15 cellular contexts compared by ENCODE assay signal in genomic region chr13:47396915-47397314, GRCh38.
A peak's percentile ranks its signal among the peaks of the same experiment; 100 is the strongest.
DNase-seq lines count a peak whose midpoint lies in the region; ATAC-seq, FAIRE-seq and TF ChIP-seq lines count a peak whose summit lies in the region.
"Had no signal": no experiment of that assay in that cellular context is flagged by ENCODE, and none has a peak within 500 bp of the region (broad histone marks: within the 10 kb centered on the region; RNA-seq: fewer than 3 reads in every experiment).

No MANE protein-coding gene starts in this region.

- H4K5ac ChIP-seq in H1 (ENCODE audit: insufficient read length, low read depth, low read length), result no peak overlapping the region

- 0 out of 4 replicates have a peak overlapping the region, but pooled peaks of 1 of the 2 experiments have one; percentile 6 for H3K4me2 ChIP-seq in H1 (ENCODE audit: insufficient read depth in 1 of 2, low read depth in 2 of 2, low read length in 2 of 2)
- H3K4me2 ChIP-seq: A549, BLaER1 had no signal

- H2BK20ac ChIP-seq in H1 (ENCODE audit: low read length), result no peak overlapping the region

- no peak for TF ChIP-seq RAD21 in H1 (IDR thresholded peaks at IDR 0.05 in 1 of 2, conservative IDR thresholded peaks at IDR 0.05 in 1 of 2; ENCODE audit: low read depth in 2 of 2, low read length in 2 of 2)

- no peaks in the 10 kb centered on the region for H3K79me1 ChIP-seq in H1 (ENCODE audit: low read depth, low read length)

- no peak for FAIRE-seq in H1 (lab: Jason Lieb, UNC)
- FAIRE-seq: A549, GM12891 had no signal

- H3K27me3 ChIP-seq in HUES48 (ENCODE audit: control insufficient read depth, insufficient read depth, low read length) (no peaks in the 10 kb centered on the region), H1 (replicated peaks in 1 of 4; ENCODE audit: control insufficient read depth in 3 of 4, extremely low read depth in 1 of 4, insufficient read depth in 3 of 4, low read length in 3 of 4) (no peaks in the 10 kb centered on the region), BE2C (no peaks in the 10 kb centered on the region)
- H3K27me3 ChIP-seq: BLaER1 had no signal

- TF ChIP-seq CTCF in H1 (IDR thresholded peaks at IDR 0.05; ENCODE audit: control extremely low read depth in 1 of 3, insufficient read depth in 1 of 3, low read depth in 1 of 3, low read length in 3 of 3), result no peak
- TF ChIP-seq CTCF in BE2C (IDR thresholded peaks at IDR 0.05; ENCODE audit: low read depth, low read length), result no peak

- DNase-seq in H1 (ENCODE audit: low read depth in 1 of 2, low spot score in 2 of 2), result no peak
- peak; percentile 14 for DNase-seq in iPS-NIHi7 (ENCODE audit: extremely low spot score)
- no peak for DNase-seq in BE2C
- DNase-seq in activated CD4-positive, CD25-positive, alpha-beta regulatory T cell (lab: John Stamatoyannopoulos, UW), result no peak
- no peak for DNase-seq in RKO (ENCODE audit: low spot score)
- DNase-seq: CD8-positive, alpha-beta memory T cell; DMS53; Kasumi-1; KBM-7 had no signal

- ATAC-seq in GM19328 (IDR thresholded peaks at IDR 0.05; ENCODE audit: unreplicated experiment), result no peak
- ATAC-seq: A549 had no signal

- H3K23me2 ChIP-seq in H1 (ENCODE audit: low read depth, low read length), result no peaks in the 10 kb centered on the region

- H3K79me2 ChIP-seq in H1 (ENCODE audit: control insufficient read depth in 1 of 2, insufficient read depth in 2 of 2, low read length in 2 of 2), result no peaks in the 10 kb centered on the region

- H3K9ac ChIP-seq in HUES48 (ENCODE audit: low read depth, low read length) (no peak overlapping the region), H1 (replicated peaks in 1 of 4; ENCODE audit: extremely low read depth in 1 of 4, low read depth in 3 of 4, low read length in 3 of 4) (no peak overlapping the region)
- H3K9ac ChIP-seq: BLaER1 had no signal

- H3K14ac ChIP-seq in H1 (ENCODE audit: insufficient read length), result no peak overlapping the region

- peak overlapping the region; percentile 21; the same call in 1 of the 2 replicates for H2BK12ac ChIP-seq in H1 (ENCODE audit: low read depth, low read length)

- no peak for TF ChIP-seq EP300 in H1 (IDR thresholded peaks at IDR 0.05; ENCODE audit: borderline replicate concordance in 1 of 2, low read depth in 2 of 2, low read length in 2 of 2)

- no peaks in the 10 kb centered on the region for H3K9me3 ChIP-seq in HUES48 (ENCODE audit: control insufficient read depth, insufficient read depth, low read length)
- H3K9me3 ChIP-seq in H1 (ENCODE audit: insufficient read depth in 2 of 2, low read depth in 1 of 2, low read length in 1 of 2), result no peaks in the 10 kb centered on the region
- no peaks in the 10 kb centered on the region for H3K9me3 ChIP-seq in BE2C
- H3K9me3 ChIP-seq: A549, BLaER1, Caco-2 had no signal

- no peak for TF ChIP-seq POLR2A in H1 (IDR thresholded peaks at IDR 0.05; ENCODE audit: control extremely low read depth in 1 of 2, low read depth in 2 of 2, low read length in 2 of 2)

- no peak overlapping the region for H2BK15ac ChIP-seq in H1 (ENCODE audit: low read length)

- no peak overlapping the region for H3K4ac ChIP-seq in H1 (replicated peaks; ENCODE audit: insufficient read length, low read depth, low read length)

- H3K4me3 ChIP-seq in HUES48 (ENCODE audit: low read depth, low read length), result no peak overlapping the region
- H3K4me3 ChIP-seq in H1 (ENCODE audit: extremely low read depth in 1 of 4, insufficient read depth in 2 of 4, low read depth in 3 of 4, low read length in 4 of 4), result no peak overlapping the region
- H3K4me3 ChIP-seq in BE2C (ENCODE audit: low read depth, low read length), result no peak overlapping the region
- H3K4me3 ChIP-seq: A549, BLaER1 had no signal

- H2BK120ac ChIP-seq in H1 (replicated peaks; ENCODE audit: low read depth, low read length), result no peak overlapping the region

- no peak overlapping the region for H3K56ac ChIP-seq in H1 (replicated peaks; ENCODE audit: insufficient read length, low read depth, low read length)

- no peak overlapping the region for H3K23ac ChIP-seq in H1 (ENCODE audit: insufficient read length)

- CTCF ChIA-PET in H1 (lab: Charles Lee; ENCODE audit: partially characterized antibody), result interaction anchor here (0.7 to 1.9 kb wide), 15 partner anchors 8 to 505 kb away, joined by 3 to 9 read pairs (median 3); no protein-coding TSS in a partner anchor

- H3K18ac ChIP-seq in H1 (ENCODE audit: extremely low read depth, low read length), result no peak overlapping the region

- H3K27ac ChIP-seq in HUES48 (ENCODE audit: low read depth, low read length) (peak overlapping the region; percentile 62), H1 (ENCODE audit: low read depth, low read length) (no peak overlapping the region)
- H3K27ac ChIP-seq: A549, BLaER1 had no signal

- H2BK5ac ChIP-seq in H1 (ENCODE audit: low read depth, low read length), result no peak overlapping the region

- no peak overlapping the region for H4K8ac ChIP-seq in H1 (ENCODE audit: extremely low read depth, insufficient read depth, low read length)

- H2AK5ac ChIP-seq in H1 (ENCODE audit: low read depth, low read length), result no peak overlapping the region

- POLR2A ChIA-PET in H1 (lab: Charles Lee; ENCODE audit: partially characterized antibody), result interaction anchor here (0.9 kb wide), 1 partner anchor 10 kb away, joined by 3 read pairs; no protein-coding TSS in a partner anchor

- H4K20me1 ChIP-seq in H1 (replicated peaks in 1 of 2; ENCODE audit: control insufficient read depth in 1 of 2, insufficient read depth in 2 of 2, low read length in 2 of 2), result no peaks in the 10 kb centered on the region
- H4K20me1 ChIP-seq: BLaER1 had no signal

- no peak overlapping the region for H2AFZ ChIP-seq in H1 (ENCODE audit: low read length)

- H3K36me3 ChIP-seq in HUES48 (ENCODE audit: control insufficient read depth, insufficient read depth, low read length) (no peaks in the 10 kb centered on the region), H1 (ENCODE audit: control insufficient read depth in 2 of 4, insufficient read depth in 4 of 4, low read length in 3 of 4) (no peaks in the 10 kb centered on the region), BE2C (no peaks in the 10 kb centered on the region)
- H3K36me3 ChIP-seq: BLaER1 had no signal

- 54% methylated on average over 5 of the region's 5 CpGs; no CpG with 5 or more reads in 1 of the 2 experiments for WGBS in H1 (ENCODE audit: extremely low coverage in 1 of 2, insufficient coverage in 1 of 2, insufficient read length in 1 of 2, insufficient replicate concordance in 2 of 2, low coverage in 1 of 2, low lambda C conversion rate in 2 of 2, missing lambda C conversion rate in 1 of 2), 2 experiments

- H3K4me1 ChIP-seq in HUES48 (ENCODE audit: control insufficient read depth, insufficient read depth, low read length) (peaks cover 11% of the 10 kb centered on the region), H1 (replicated peaks in 1 of 4; ENCODE audit: control insufficient read depth in 3 of 4, insufficient read depth in 4 of 4, low read length in 3 of 4) (0 out of 7 replicates have a peak, but pooled peaks cover 0 to 4% (median 0%) of the 10 kb centered on the region in 4 experiments), BE2C (no peaks in the 10 kb centered on the region)
- H3K4me1 ChIP-seq: A549, BLaER1 had no signal

- no peak overlapping the region for H4K91ac ChIP-seq in H1 (replicated peaks; ENCODE audit: insufficient read length, low read length)

TF ChIP-seq in H1, 55 proteins besides CTCF, POLR2A, EP300 and RAD21:
- no peak for TF ChIP-seq HDAC6 (IDR thresholded peaks at IDR 0.05; ENCODE audit: low read depth, low read length)
- TF ChIP-seq SIN3A (conservative IDR thresholded peaks at IDR 0.05 in 1 of 2, IDR thresholded peaks at IDR 0.05 in 1 of 2; ENCODE audit: low read depth in 1 of 2, low read length in 2 of 2), result no peak
- TF ChIP-seq BACH1 (IDR thresholded peaks at IDR 0.05; ENCODE audit: low read length), result no peak
- TF ChIP-seq SIX5 (IDR thresholded peaks at IDR 0.05; ENCODE audit: low read depth, low read length), result no peak
- TF ChIP-seq BCL11A (IDR thresholded peaks at IDR 0.05; ENCODE audit: low read depth in 2 of 2, low read length in 2 of 2), result no peak
- TF ChIP-seq TAF7 (optimal IDR thresholded peaks at IDR 0.05; ENCODE audit: borderline replicate concordance, low read depth, low read length), result no peak
- no peak for TF ChIP-seq USF2 (IDR thresholded peaks at IDR 0.05; ENCODE audit: low read length)
- no peak for TF ChIP-seq YY1 (IDR thresholded peaks at IDR 0.05; ENCODE audit: low read depth, low read length)
- TF ChIP-seq RBBP5 (IDR thresholded peaks at IDR 0.05; ENCODE audit: borderline replicate concordance, low read depth, low read length), result no peak
- no peak for TF ChIP-seq RNF2 (IDR thresholded peaks at IDR 0.05; ENCODE audit: borderline replicate concordance, low read depth, low read length, missing control alignments, poor library complexity, severe bottlenecking)
- TF ChIP-seq EGR1 (IDR thresholded peaks at IDR 0.05; ENCODE audit: borderline replicate concordance, low read depth, low read length), result no peak
- TF ChIP-seq JUN (IDR thresholded peaks at IDR 0.05; ENCODE audit: low read depth, low read length), result no peak
- no peak for TF ChIP-seq TEAD4 (IDR thresholded peaks at IDR 0.05; ENCODE audit: low read depth, low read length)
- TF ChIP-seq SRF (IDR thresholded peaks at IDR 0.05; ENCODE audit: low read depth, low read length), result no peak
- no peak for TF ChIP-seq KDM5A (IDR thresholded peaks at IDR 0.05; ENCODE audit: low read length)
- no peak for TF ChIP-seq SUZ12 (IDR thresholded peaks at IDR 0.05; ENCODE audit: low read length)
- TF ChIP-seq TAF1 (IDR thresholded peaks at IDR 0.05; ENCODE audit: low read depth, low read length), result no peak
- no peak for TF ChIP-seq ASH2L (IDR thresholded peaks at IDR 0.05; ENCODE audit: low read length)
TF ChIP-seq in H1: peak in this region for 0.
